ENCODE assay signal across 7 cellular contexts in the genomic region with DNA sequence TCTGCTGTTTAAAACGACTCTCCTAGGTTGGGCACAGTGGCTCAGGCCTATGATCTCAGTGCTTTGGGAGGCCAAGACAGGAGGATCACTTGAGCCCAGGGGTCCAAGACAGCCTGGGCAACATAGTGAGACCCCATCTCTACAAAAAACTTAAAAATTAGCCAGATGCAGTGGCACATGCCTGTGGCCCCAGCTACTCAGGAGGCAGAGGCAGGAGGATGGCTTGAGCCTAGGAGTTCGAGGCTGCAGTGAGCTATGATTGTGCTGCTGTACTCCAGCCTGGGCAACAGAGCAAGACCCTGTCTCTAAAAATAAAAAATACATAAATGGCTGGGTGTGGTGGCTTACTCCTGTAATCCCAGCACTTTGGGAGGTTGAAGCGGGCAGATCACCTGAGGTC. TPM values are rescaled to one million over a fixed set of nuclear protein-coding genes. Genes with fewer than 3 reads are reported as not detected.
DNase-seq lines count a peak whose midpoint lies in the region; ATAC-seq and TF ChIP-seq lines count a peak whose summit lies in the region.
"Not testable (repeated sequence)": the region's sequence is repeated elsewhere in the genome, so short reads cannot be mapped to it uniquely, and the experiment has no call there.

No MANE protein-coding gene starts in this region.

- intact Hi-C loops in Calu3 (cut with micrococcal nuclease; ENCODE audit: unreplicated experiment), result loop anchor here (2.0 kb wide), 1 partner anchor 39 kb away; no protein-coding TSS in a partner anchor
- intact Hi-C loops in activated CD8-positive, alpha-beta T cell treated with anti-CD3 and anti-CD28 coated beads for 36 hours (cut with micrococcal nuclease); colonic mucosa (cut with DNase I): not testable (repeated sequence)

- not testable (repeated sequence) for H3K27me3 ChIP-seq in colonic mucosa; hepatocyte; mesenchymal stem cell (ENCODE audit: control insufficient read depth in 1 of 2, insufficient read depth in 1 of 2, low read length in 2 of 2); neural progenitor cell

- not testable (repeated sequence) for H3K36me3 ChIP-seq in colonic mucosa; hepatocyte (replicated peaks; ENCODE audit: insufficient read depth, low read depth); neural progenitor cell
- peaks cover 8 to 40% of the 10 kb centered on the region in 2 experiments for H3K36me3 ChIP-seq in mesenchymal stem cell (ENCODE audit: control insufficient read depth in 1 of 2, insufficient read depth in 2 of 2, low read depth in 1 of 2, low read length in 2 of 2)

- H3K27ac ChIP-seq in RWPE1 (peak overlapping the region; percentile 39), colonic mucosa (peak overlapping the region; percentile 47), hepatocyte (peak overlapping the region; percentile 82), mesenchymal stem cell (ENCODE audit: low read length, poor library complexity, severe bottlenecking) (peak overlapping the region; percentile 71)
- H3K27ac ChIP-seq in neural progenitor cell, result not testable (repeated sequence)

- H3K36me3 Mint-ChIP-seq in Calu3 (ENCODE audit: insufficient read depth, unreplicated experiment) (peaks cover 57% of the 10 kb centered on the region), neural progenitor cell (peaks cover 29% of the 10 kb centered on the region)
- not testable (repeated sequence) for H3K36me3 Mint-ChIP-seq in activated CD8-positive, alpha-beta T cell treated with anti-CD3 and anti-CD28 coated beads for 36 hours (ENCODE audit: low read depth)

- CTCF ChIA-PET in Calu3 (lab: Charles Lee); RWPE1 (lab: Yijun Ruan, JAX); activated CD8-positive, alpha-beta T cell treated with anti-CD3 and anti-CD28 coated beads for 36 hours (lab: Charles Lee): not testable (repeated sequence)

- not testable (repeated sequence) for ATAC-seq in activated CD8-positive, alpha-beta T cell treated with anti-CD3 and anti-CD28 coated beads for 36 hours

- H3K27ac Mint-ChIP-seq in Calu3 (ENCODE audit: unreplicated experiment), result peak overlapping the region; percentile 94
- H3K27ac Mint-ChIP-seq in activated CD8-positive, alpha-beta T cell treated with anti-CD3 and anti-CD28 coated beads for 36 hours, result peak overlapping the region; percentile 42
- H3K27ac Mint-ChIP-seq in neural progenitor cell, result peak overlapping the region; percentile 74

- H3K14ac ChIP-seq in mesenchymal stem cell (ENCODE audit: low read length in 2 of 2), result not testable (repeated sequence)

- not testable (repeated sequence) for H3K9ac ChIP-seq in colonic mucosa (ENCODE audit: low read depth in 2 of 2, low read length in 2 of 2); mesenchymal stem cell (ENCODE audit: low read length); neural progenitor cell

- not testable (repeated sequence) for H3K79me2 ChIP-seq in hepatocyte; neural progenitor cell (ENCODE audit: low read depth)

- H4K91ac ChIP-seq in mesenchymal stem cell (ENCODE audit: low read length), result not testable (repeated sequence)

- H3K9me2 ChIP-seq in hepatocyte (replicated peaks; ENCODE audit: insufficient read depth), result not testable (repeated sequence)

- not testable (repeated sequence) for TF ChIP-seq CTCF in Calu3 (IDR thresholded peaks at IDR 0.05; ENCODE audit: unreplicated experiment); RWPE1 (conservative IDR thresholded peaks at IDR 0.05; ENCODE audit: low read depth); activated CD8-positive, alpha-beta T cell treated with anti-CD3 and anti-CD28 coated beads for 36 hours (IDR thresholded peaks at IDR 0.05); colonic mucosa (IDR thresholded peaks at IDR 0.05); hepatocyte (IDR thresholded peaks at IDR 0.05; ENCODE audit: poor library complexity); neural progenitor cell (IDR thresholded peaks at IDR 0.05)

- peaks cover 16% of the 10 kb centered on the region for H3K4me1 Mint-ChIP-seq in Calu3 (ENCODE audit: low read depth, unreplicated experiment)
- H3K4me1 Mint-ChIP-seq in activated CD8-positive, alpha-beta T cell treated with anti-CD3 and anti-CD28 coated beads for 36 hours (ENCODE audit: low read depth); neural progenitor cell: not testable (repeated sequence)

- not testable (repeated sequence) for H2AFZ ChIP-seq in hepatocyte; mesenchymal stem cell (ENCODE audit: low read depth, low read length); neural progenitor cell (replicated peaks)

- not testable (repeated sequence) for H3K4me1 ChIP-seq in colonic mucosa; hepatocyte (ENCODE audit: insufficient read depth); neural progenitor cell
- peaks cover 20% of the 10 kb centered on the region for H3K4me1 ChIP-seq in mesenchymal stem cell (ENCODE audit: control insufficient read depth, insufficient read depth, low read depth, low read length)

- DNase-seq in Calu3; RWPE1 (ENCODE audit: low spot score); activated CD8-positive, alpha-beta T cell treated with anti-CD3 and anti-CD28 coated beads for 36 hours; colonic mucosa; hepatocyte (ENCODE audit: low spot score); mesenchymal stem cell; neural progenitor cell (ENCODE audit: low spot score): not testable (repeated sequence)

- 100% methylated on average over 3 of the region's 3 CpGs for WGBS in hepatocyte (ENCODE audit: low lambda C conversion rate, missing lambda C conversion rate)
- WGBS in mesenchymal stem cell, result 94% methylated on average over 3 of the region's 3 CpGs

- not testable (repeated sequence) for BruUV-seq in Calu3 (replicated peaks; lab: Mats Ljungman, UMichigan)

- H2BK120ac ChIP-seq in mesenchymal stem cell (ENCODE audit: low read depth, low read length), result not testable (repeated sequence)

- H3K9me3 Mint-ChIP-seq in Calu3 (ENCODE audit: low read depth, unreplicated experiment); activated CD8-positive, alpha-beta T cell treated with anti-CD3 and anti-CD28 coated beads for 36 hours; neural progenitor cell: not testable (repeated sequence)

- H3K4me3 ChIP-seq in colonic mucosa; hepatocyte; mesenchymal stem cell (ENCODE audit: insufficient read depth in 1 of 2, low read depth in 1 of 2, low read length in 2 of 2); neural progenitor cell: not testable (repeated sequence)

- H3K4me2 ChIP-seq in hepatocyte, result peak overlapping the region; percentile 60
- H3K4me2 ChIP-seq in mesenchymal stem cell (ENCODE audit: low read length, poor library complexity, severe bottlenecking); neural progenitor cell: not testable (repeated sequence)

- peak overlapping the region; percentile 96 for H2AK5ac ChIP-seq in mesenchymal stem cell (ENCODE audit: low read length, severe bottlenecking)

- H4K20me1 ChIP-seq in hepatocyte (ENCODE audit: insufficient read depth, poor library complexity, severe bottlenecking); neural progenitor cell (ENCODE audit: low read depth): not testable (repeated sequence)

- peak overlapping the region; percentile 62 for H3K4me3 Mint-ChIP-seq in Calu3 (ENCODE audit: low read depth, unreplicated experiment)
- H3K4me3 Mint-ChIP-seq in activated CD8-positive, alpha-beta T cell treated with anti-CD3 and anti-CD28 coated beads for 36 hours; neural progenitor cell: not testable (repeated sequence)

- H2BK5ac ChIP-seq in mesenchymal stem cell (ENCODE audit: low read depth, low read length, poor library complexity, severe bottlenecking), result peak overlapping the region; percentile 71

- H3K79me1 ChIP-seq in mesenchymal stem cell (replicated peaks; ENCODE audit: low read length, poor library complexity, severe bottlenecking), result peaks cover 16% of the 10 kb centered on the region

- not testable (repeated sequence) for H4K8ac ChIP-seq in mesenchymal stem cell (ENCODE audit: low read length)

- POLR2A ChIA-PET in RWPE1 (lab: Yijun Ruan, JAX; ENCODE audit: low non-redundant PET); activated CD8-positive, alpha-beta T cell treated with anti-CD3 and anti-CD28 coated beads for 36 hours (lab: Charles Lee): not testable (repeated sequence)

- not testable (repeated sequence) for H3K9me3 ChIP-seq in colonic mucosa; hepatocyte (ENCODE audit: low read depth); mesenchymal stem cell (ENCODE audit: control insufficient read depth, low read length); neural progenitor cell (ENCODE audit: low read depth)

- not testable (repeated sequence) for H3K4ac ChIP-seq in mesenchymal stem cell (ENCODE audit: low read depth in 1 of 2, low read length in 2 of 2)

- not testable (repeated sequence) for H2BK15ac ChIP-seq in mesenchymal stem cell (ENCODE audit: low read depth, poor library complexity, severe bottlenecking)

- H3F3A ChIP-seq in neural progenitor cell (ENCODE audit: low read depth), result not testable (repeated sequence)

- H3K23ac ChIP-seq in mesenchymal stem cell (ENCODE audit: low read length in 2 of 2), result not testable (repeated sequence)

- not testable (repeated sequence) for H3K18ac ChIP-seq in mesenchymal stem cell (ENCODE audit: low read depth in 1 of 2, low read length in 2 of 2)

- not testable (repeated sequence) for H3K27me3 Mint-ChIP-seq in Calu3 (ENCODE audit: unreplicated experiment); activated CD8-positive, alpha-beta T cell treated with anti-CD3 and anti-CD28 coated beads for 36 hours; neural progenitor cell (ENCODE audit: insufficient read depth, low read depth)

- not testable (repeated sequence) for H2BK12ac ChIP-seq in mesenchymal stem cell (ENCODE audit: low read length in 2 of 2)

RNA-seq across cellular contexts. Expression of gene BCL7A, which starts 19.8 kb away (rescaled TPM):
- total RNA-seq in Calu3 (2022) (21.0 and 25.5 TPM in 2 replicates), colonic mucosa (10 to 100 TPM in 1 of 2 donors, 1 to 10 TPM in 1; 7.0 to 10.0 TPM), hepatocyte (9.6 and 14.2 TPM in 2 replicates), neural progenitor cell (ENCODE audit: low replicate concordance) (22.1 and 41.3 TPM in 2 replicates)
- 1 to 10 TPM; 6.7 to 7.3 TPM for total RNA-seq in activated CD8-positive, alpha-beta T cell treated with anti-CD3 and anti-CD28 coated beads for 36 hours
- 11.8 and 14.9 TPM in 2 replicates for polyA plus RNA-seq in hepatocyte
- 6.3 TPM for polyA plus RNA-seq in mesenchymal stem cell (2013, experiment 1 of 2)
- polyA plus RNA-seq in mesenchymal stem cell (2013, experiment 2 of 2), result 5.9 TPM

RNA-seq across cellular contexts. Expression of gene MLXIP, which starts 37.1 kb away (rescaled TPM):
- 55.3 and 58.7 TPM in 2 replicates for total RNA-seq in Calu3 (2022)
- total RNA-seq in activated CD8-positive, alpha-beta T cell treated with anti-CD3 and anti-CD28 coated beads for 36 hours, result 10 to 100 TPM; 26.0 to 28.7 TPM
- 100 to 1,000 TPM; 158 to 201 TPM for total RNA-seq in colonic mucosa
- 5.6 and 11.5 TPM in 2 replicates for total RNA-seq in hepatocyte
- polyA plus RNA-seq in hepatocyte, result 33.1 and 39.4 TPM in 2 replicates
- 61.2 TPM for polyA plus RNA-seq in mesenchymal stem cell (2013, experiment 1 of 2)
- 58.9 TPM for polyA plus RNA-seq in mesenchymal stem cell (2013, experiment 2 of 2)
- 1.9 and 4.3 TPM in 2 replicates for total RNA-seq in neural progenitor cell (ENCODE audit: low replicate concordance)

Comparison
In these comparisons a context has a peak if more than half of its experiments do, and no peak if none do; other contexts are left out.
1. H3K27ac Mint-ChIP-seq: peak in every context shown above with its lines; median percentile 94 in Calu3; 74 in neural progenitor cell; 42 in activated CD8-positive, alpha-beta T cell treated with anti-CD3 and anti-CD28 coated beads for 36 hours.